1 cellular context compared by ENCODE assay signal in genomic region chr3:155854147-155854940, GRCh38.
TF ChIP-seq lines count a peak whose summit lies in the region.

TSS of gene SLC33A1 (minus strand) at chr3:155854427. CDS start at chr3:155853997, 430 bp downstream.

TF ChIP-seq in H1, 55 proteins besides CTCF, POLR2A, EP300 and RAD21 (continued from another document):
- TF ChIP-seq CHD2 (IDR thresholded peaks at IDR 0.05; ENCODE audit: low read length) = 0 out of 2 replicates have a peak, but pooled peaks have one; percentile 55
- peak; percentile 70; the same call in 1 of the 2 replicates for TF ChIP-seq GTF2F1 (IDR thresholded peaks at IDR 0.05; ENCODE audit: borderline replicate concordance, low read depth, low read length)
- TF ChIP-seq CBX8 (IDR thresholded peaks at IDR 0.05; ENCODE audit: borderline replicate concordance, low read depth, low read length) = no peak
- no peak for TF ChIP-seq RFX5 (IDR thresholded peaks at IDR 0.05; ENCODE audit: borderline replicate concordance, low read depth, low read length)
- TF ChIP-seq RXRA (IDR thresholded peaks at IDR 0.05; ENCODE audit: insufficient read depth, low read depth, low read length) = no peak
- TF ChIP-seq, protein P1, sequence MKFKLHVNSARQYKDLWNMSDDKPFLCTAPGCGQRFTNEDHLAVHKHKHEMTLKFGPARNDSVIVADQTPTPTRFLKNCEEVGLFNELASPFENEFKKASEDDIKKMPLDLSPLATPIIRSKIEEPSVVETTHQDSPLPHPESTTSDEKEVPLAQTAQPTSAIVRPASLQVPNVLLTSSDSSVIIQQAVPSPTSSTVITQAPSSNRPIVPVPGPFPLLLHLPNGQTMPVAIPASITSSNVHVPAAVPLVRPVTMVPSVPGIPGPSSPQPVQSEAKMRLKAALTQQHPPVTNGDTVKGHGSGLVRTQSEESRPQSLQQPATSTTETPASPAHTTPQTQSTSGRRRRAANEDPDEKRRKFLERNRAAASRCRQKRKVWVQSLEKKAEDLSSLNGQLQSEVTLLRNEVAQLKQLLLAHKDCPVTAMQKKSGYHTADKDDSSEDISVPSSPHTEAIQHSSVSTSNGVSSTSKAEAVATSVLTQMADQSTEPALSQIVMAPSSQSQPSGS (IDR thresholded peaks at IDR 0.05; ENCODE audit: low read length) = peak; percentile 74; the same call in 1 of the 2 replicates
- no peak for TF ChIP-seq JUN (IDR thresholded peaks at IDR 0.05; ENCODE audit: low read depth, low read length)
- peak; percentile 76 for TF ChIP-seq TBP (IDR thresholded peaks at IDR 0.05; ENCODE audit: low read depth, low read length)
- peak; percentile 85 for TF ChIP-seq TAF1 (IDR thresholded peaks at IDR 0.05; ENCODE audit: low read depth, low read length)
- peak; percentile 55; the same call in 1 of the 2 replicates for TF ChIP-seq JUND (IDR thresholded peaks at IDR 0.05; ENCODE audit: low read length)
- TF ChIP-seq NRF1 (IDR thresholded peaks at IDR 0.05; ENCODE audit: low read depth, low read length) = no peak
- TF ChIP-seq KDM4A (IDR thresholded peaks at IDR 0.05; ENCODE audit: low read depth, low read length, severe bottlenecking) = peak; percentile 25
- no peak for TF ChIP-seq CTBP2 (IDR thresholded peaks at IDR 0.05; ENCODE audit: borderline replicate concordance, insufficient read depth, insufficient read length, low read length)
- 0 out of 2 replicates have a peak, but pooled peaks have one; percentile 51 for TF ChIP-seq YY1 (IDR thresholded peaks at IDR 0.05; ENCODE audit: low read depth, low read length)
- peak in 1 of 2 experiments; percentile 97; a peak in 2 of 4 replicates for TF ChIP-seq SIN3A (conservative IDR thresholded peaks at IDR 0.05 in 1 of 2, IDR thresholded peaks at IDR 0.05 in 1 of 2; ENCODE audit: low read depth in 1 of 2, low read length in 2 of 2)
- TF ChIP-seq CHD1 (IDR thresholded peaks at IDR 0.05; ENCODE audit: low read depth, low read length) = no peak
- TF ChIP-seq, protein P2, sequence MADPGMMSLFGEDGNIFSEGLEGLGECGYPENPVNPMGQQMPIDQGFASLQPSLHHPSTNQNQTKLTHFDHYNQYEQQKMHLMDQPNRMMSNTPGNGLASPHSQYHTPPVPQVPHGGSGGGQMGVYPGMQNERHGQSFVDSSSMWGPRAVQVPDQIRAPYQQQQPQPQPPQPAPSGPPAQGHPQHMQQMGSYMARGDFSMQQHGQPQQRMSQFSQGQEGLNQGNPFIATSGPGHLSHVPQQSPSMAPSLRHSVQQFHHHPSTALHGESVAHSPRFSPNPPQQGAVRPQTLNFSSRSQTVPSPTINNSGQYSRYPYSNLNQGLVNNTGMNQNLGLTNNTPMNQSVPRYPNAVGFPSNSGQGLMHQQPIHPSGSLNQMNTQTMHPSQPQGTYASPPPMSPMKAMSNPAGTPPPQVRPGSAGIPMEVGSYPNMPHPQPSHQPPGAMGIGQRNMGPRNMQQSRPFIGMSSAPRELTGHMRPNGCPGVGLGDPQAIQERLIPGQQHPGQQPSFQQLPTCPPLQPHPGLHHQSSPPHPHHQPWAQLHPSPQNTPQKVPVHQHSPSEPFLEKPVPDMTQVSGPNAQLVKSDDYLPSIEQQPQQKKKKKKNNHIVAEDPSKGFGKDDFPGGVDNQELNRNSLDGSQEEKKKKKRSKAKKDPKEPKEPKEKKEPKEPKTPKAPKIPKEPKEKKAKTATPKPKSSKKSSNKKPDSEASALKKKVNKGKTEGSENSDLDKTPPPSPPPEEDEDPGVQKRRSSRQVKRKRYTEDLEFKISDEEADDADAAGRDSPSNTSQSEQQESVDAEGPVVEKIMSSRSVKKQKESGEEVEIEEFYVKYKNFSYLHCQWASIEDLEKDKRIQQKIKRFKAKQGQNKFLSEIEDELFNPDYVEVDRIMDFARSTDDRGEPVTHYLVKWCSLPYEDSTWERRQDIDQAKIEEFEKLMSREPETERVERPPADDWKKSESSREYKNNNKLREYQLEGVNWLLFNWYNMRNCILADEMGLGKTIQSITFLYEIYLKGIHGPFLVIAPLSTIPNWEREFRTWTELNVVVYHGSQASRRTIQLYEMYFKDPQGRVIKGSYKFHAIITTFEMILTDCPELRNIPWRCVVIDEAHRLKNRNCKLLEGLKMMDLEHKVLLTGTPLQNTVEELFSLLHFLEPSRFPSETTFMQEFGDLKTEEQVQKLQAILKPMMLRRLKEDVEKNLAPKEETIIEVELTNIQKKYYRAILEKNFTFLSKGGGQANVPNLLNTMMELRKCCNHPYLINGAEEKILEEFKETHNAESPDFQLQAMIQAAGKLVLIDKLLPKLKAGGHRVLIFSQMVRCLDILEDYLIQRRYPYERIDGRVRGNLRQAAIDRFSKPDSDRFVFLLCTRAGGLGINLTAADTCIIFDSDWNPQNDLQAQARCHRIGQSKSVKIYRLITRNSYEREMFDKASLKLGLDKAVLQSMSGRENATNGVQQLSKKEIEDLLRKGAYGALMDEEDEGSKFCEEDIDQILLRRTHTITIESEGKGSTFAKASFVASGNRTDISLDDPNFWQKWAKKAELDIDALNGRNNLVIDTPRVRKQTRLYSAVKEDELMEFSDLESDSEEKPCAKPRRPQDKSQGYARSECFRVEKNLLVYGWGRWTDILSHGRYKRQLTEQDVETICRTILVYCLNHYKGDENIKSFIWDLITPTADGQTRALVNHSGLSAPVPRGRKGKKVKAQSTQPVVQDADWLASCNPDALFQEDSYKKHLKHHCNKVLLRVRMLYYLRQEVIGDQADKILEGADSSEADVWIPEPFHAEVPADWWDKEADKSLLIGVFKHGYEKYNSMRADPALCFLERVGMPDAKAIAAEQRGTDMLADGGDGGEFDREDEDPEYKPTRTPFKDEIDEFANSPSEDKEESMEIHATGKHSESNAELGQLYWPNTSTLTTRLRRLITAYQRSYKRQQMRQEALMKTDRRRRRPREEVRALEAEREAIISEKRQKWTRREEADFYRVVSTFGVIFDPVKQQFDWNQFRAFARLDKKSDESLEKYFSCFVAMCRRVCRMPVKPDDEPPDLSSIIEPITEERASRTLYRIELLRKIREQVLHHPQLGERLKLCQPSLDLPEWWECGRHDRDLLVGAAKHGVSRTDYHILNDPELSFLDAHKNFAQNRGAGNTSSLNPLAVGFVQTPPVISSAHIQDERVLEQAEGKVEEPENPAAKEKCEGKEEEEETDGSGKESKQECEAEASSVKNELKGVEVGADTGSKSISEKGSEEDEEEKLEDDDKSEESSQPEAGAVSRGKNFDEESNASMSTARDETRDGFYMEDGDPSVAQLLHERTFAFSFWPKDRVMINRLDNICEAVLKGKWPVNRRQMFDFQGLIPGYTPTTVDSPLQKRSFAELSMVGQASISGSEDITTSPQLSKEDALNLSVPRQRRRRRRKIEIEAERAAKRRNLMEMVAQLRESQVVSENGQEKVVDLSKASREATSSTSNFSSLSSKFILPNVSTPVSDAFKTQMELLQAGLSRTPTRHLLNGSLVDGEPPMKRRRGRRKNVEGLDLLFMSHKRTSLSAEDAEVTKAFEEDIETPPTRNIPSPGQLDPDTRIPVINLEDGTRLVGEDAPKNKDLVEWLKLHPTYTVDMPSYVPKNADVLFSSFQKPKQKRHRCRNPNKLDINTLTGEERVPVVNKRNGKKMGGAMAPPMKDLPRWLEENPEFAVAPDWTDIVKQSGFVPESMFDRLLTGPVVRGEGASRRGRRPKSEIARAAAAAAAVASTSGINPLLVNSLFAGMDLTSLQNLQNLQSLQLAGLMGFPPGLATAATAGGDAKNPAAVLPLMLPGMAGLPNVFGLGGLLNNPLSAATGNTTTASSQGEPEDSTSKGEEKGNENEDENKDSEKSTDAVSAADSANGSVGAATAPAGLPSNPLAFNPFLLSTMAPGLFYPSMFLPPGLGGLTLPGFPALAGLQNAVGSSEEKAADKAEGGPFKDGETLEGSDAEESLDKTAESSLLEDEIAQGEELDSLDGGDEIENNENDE (IDR thresholded peaks at IDR 0.05; ENCODE audit: insufficient replicate concordance, low read length) = peak; percentile 21
- TF ChIP-seq SRF (IDR thresholded peaks at IDR 0.05; ENCODE audit: low read depth, low read length) = peak; percentile 49
- TF ChIP-seq, protein P3, sequence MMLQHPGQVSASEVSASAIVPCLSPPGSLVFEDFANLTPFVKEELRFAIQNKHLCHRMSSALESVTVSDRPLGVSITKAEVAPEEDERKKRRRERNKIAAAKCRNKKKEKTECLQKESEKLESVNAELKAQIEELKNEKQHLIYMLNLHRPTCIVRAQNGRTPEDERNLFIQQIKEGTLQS (IDR thresholded peaks at IDR 0.05; ENCODE audit: insufficient read depth, low read depth, low read length) = peak; percentile 91
- peak; percentile 64 for TF ChIP-seq PHF8 (conservative IDR thresholded peaks at IDR 0.05; ENCODE audit: low read depth, low read length)
- TF ChIP-seq BRCA1 (IDR thresholded peaks at IDR 0.05; ENCODE audit: low read depth, low read length) = no peak; the same call in 1 of the 2 replicates
- peak; percentile 62 for TF ChIP-seq SAP30 (IDR thresholded peaks at IDR 0.05; ENCODE audit: insufficient read depth, insufficient replicate concordance, low read length)
- TF ChIP-seq SIRT6 (IDR thresholded peaks at IDR 0.05; ENCODE audit: low read length) = no peak
- no peak for TF ChIP-seq NANOG (IDR thresholded peaks at IDR 0.05; ENCODE audit: insufficient read depth, low read depth, low read length, poor library complexity, severe bottlenecking)
- TF ChIP-seq TCF12 (IDR thresholded peaks at IDR 0.05; ENCODE audit: low read depth, low read length) = no peak
- no peak for TF ChIP-seq BCL11A (IDR thresholded peaks at IDR 0.05; ENCODE audit: low read depth in 2 of 2, low read length in 2 of 2)
- peak; percentile 97 for TF ChIP-seq ASH2L (IDR thresholded peaks at IDR 0.05; ENCODE audit: low read length)
- TF ChIP-seq TEAD4 (IDR thresholded peaks at IDR 0.05; ENCODE audit: low read depth, low read length) = 0 out of 2 replicates have a peak, but pooled peaks have one; percentile 27
- TF ChIP-seq CREB1 (IDR thresholded peaks at IDR 0.05) = peak; percentile 72
- no peak for TF ChIP-seq CBX5 (IDR thresholded peaks at IDR 0.05; ENCODE audit: low read depth, low read length)
- peak; percentile 68 for TF ChIP-seq TAF7 (optimal IDR thresholded peaks at IDR 0.05; ENCODE audit: borderline replicate concordance, low read depth, low read length)
- no peak for TF ChIP-seq EGR1 (IDR thresholded peaks at IDR 0.05; ENCODE audit: borderline replicate concordance, low read depth, low read length)
- TF ChIP-seq GABPA (IDR thresholded peaks at IDR 0.05; ENCODE audit: borderline replicate concordance, insufficient read depth, low read length) = peak; percentile 98
- TF ChIP-seq SP2 (IDR thresholded peaks at IDR 0.05; ENCODE audit: low read length) = no peak
- peak; percentile 82 for TF ChIP-seq SP1 (IDR thresholded peaks at IDR 0.05; ENCODE audit: low read depth, low read length)
- no peak for TF ChIP-seq RNF2 (IDR thresholded peaks at IDR 0.05; ENCODE audit: borderline replicate concordance, low read depth, low read length, missing control alignments, poor library complexity, severe bottlenecking)
- peak; percentile 80 for TF ChIP-seq CEBPB (IDR thresholded peaks at IDR 0.05; ENCODE audit: low read depth, low read length)
- TF ChIP-seq SUZ12 (IDR thresholded peaks at IDR 0.05; ENCODE audit: low read length) = no peak
- TF ChIP-seq HDAC6 (IDR thresholded peaks at IDR 0.05; ENCODE audit: low read depth, low read length) = no peak
- peak; percentile 5; the same call in 1 of the 2 replicates for TF ChIP-seq SIX5 (IDR thresholded peaks at IDR 0.05; ENCODE audit: low read depth, low read length)
- TF ChIP-seq HDAC2 (IDR thresholded peaks at IDR 0.05; ENCODE audit: borderline replicate concordance in 1 of 2, low read depth in 2 of 2, low read length in 2 of 2) = 0 out of 4 replicates have a peak, but pooled peaks of 1 of the 2 experiments have one; percentile 18
- no peak for TF ChIP-seq EZH2 (IDR thresholded peaks at IDR 0.05; ENCODE audit: low read depth, low read length, severe bottlenecking)
- no peak for TF ChIP-seq ZNF274 (IDR thresholded peaks at IDR 0.05; ENCODE audit: borderline replicate concordance, extremely low read depth, low read length)
- TF ChIP-seq SP4 (IDR thresholded peaks at IDR 0.05; ENCODE audit: low read length) = no peak; the same call in 1 of the 2 replicates
- peak; percentile 78; the same call in 1 of the 2 replicates for TF ChIP-seq RBBP5 (IDR thresholded peaks at IDR 0.05; ENCODE audit: borderline replicate concordance, low read depth, low read length)
- TF ChIP-seq FOSL1 (IDR thresholded peaks at IDR 0.05; ENCODE audit: insufficient read depth, low read depth, low read length) = 0 out of 2 replicates have a peak, but pooled peaks have one; percentile 10
- TF ChIP-seq MAFK (IDR thresholded peaks at IDR 0.05; ENCODE audit: low read depth, low read length) = no peak
- TF ChIP-seq, protein P4, sequence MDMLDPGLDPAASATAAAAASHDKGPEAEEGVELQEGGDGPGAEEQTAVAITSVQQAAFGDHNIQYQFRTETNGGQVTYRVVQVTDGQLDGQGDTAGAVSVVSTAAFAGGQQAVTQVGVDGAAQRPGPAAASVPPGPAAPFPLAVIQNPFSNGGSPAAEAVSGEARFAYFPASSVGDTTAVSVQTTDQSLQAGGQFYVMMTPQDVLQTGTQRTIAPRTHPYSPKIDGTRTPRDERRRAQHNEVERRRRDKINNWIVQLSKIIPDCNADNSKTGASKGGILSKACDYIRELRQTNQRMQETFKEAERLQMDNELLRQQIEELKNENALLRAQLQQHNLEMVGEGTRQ (IDR thresholded peaks at IDR 0.05; ENCODE audit: low read length) = peak; percentile 98
- peak; percentile 51 for TF ChIP-seq BACH1 (IDR thresholded peaks at IDR 0.05; ENCODE audit: low read length)
- TF ChIP-seq, protein P5, sequence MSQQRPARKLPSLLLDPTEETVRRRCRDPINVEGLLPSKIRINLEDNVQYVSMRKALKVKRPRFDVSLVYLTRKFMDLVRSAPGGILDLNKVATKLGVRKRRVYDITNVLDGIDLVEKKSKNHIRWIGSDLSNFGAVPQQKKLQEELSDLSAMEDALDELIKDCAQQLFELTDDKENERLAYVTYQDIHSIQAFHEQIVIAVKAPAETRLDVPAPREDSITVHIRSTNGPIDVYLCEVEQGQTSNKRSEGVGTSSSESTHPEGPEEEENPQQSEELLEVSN (IDR thresholded peaks at IDR 0.05) = peak; percentile 87
- peak; percentile 62; the same call in 1 of the 2 replicates for TF ChIP-seq KDM5A (IDR thresholded peaks at IDR 0.05; ENCODE audit: low read length)
- no peak for TF ChIP-seq KDM1A (IDR thresholded peaks at IDR 0.05; ENCODE audit: borderline replicate concordance, low read length)
- peak; percentile 78 for TF ChIP-seq POLR2AphosphoS5 (IDR thresholded peaks at IDR 0.05; ENCODE audit: low read depth, low read length)
